ENCODE assay signal across 27 cellular contexts in the genomic region with DNA sequence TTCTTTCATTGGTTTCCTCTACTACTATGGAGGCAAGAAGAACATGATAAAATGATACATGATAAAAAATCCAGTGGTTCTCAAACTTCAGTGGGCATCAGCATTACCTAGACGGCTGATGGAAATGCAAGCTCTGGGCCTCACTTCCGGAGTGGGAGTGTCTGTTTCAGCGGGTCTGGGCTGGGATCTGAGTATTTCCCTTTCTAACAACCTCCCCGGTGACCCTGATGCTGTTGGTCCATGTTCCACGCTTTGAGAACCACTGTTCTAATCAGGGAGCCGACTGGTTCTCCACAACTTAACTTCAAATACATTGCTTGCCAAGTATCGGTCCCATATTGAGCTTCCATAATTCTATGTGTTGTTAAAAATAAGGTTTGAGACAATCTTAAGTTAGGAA.
"Had no signal": no experiment of that assay in that cellular context is flagged by ENCODE, and none has a peak within 500 bp of the region (broad histone marks: within the 10 kb centered on the region; RNA-seq: fewer than 3 reads in every experiment).

No MANE protein-coding gene starts in this region.

- H3K27me3 ChIP-seq: SJCRH30 had no signal

- H3K4me1 Mint-ChIP-seq: activated B cell treated with CpG ODN at 0.5 μM for 24 hours; activated CD4-positive, alpha-beta T cell treated with anti-CD3 and anti-CD28 coated beads, Interleukin-2, amount 10 ng/mL, durations not matched to agents 24 days and 14 days; activated CD8-positive, alpha-beta memory T cell treated with anti-CD3 and anti-CD28 coated beads, Interleukin-2, amount 10 ng/mL, durations not matched to agents 7 days and 5 days; brain had no signal

- H3K4me3 ChIP-seq: SJCRH30 had no signal

- H3K36me3 Mint-ChIP-seq: activated CD8-positive, alpha-beta memory T cell treated with anti-CD3 and anti-CD28 coated beads, Interleukin-2, amount 10 ng/mL, durations not matched to agents 7 days and 5 days; activated naive CD4-positive, alpha-beta T cell treated with anti-CD3 and anti-CD28 coated beads, Interleukin-2, amount 50 U/mL, for 72 hours; brain had no signal

- H3K9me3 Mint-ChIP-seq: activated CD4-positive, alpha-beta T cell treated with anti-CD3 and anti-CD28 coated beads, Interleukin-2, amount 10 ng/mL, durations not matched to agents 24 days and 14 days; activated T-cell treated with anti-CD3 and anti-CD28 coated beads, Interleukin-2, amount 50 U/mL, for 24 hours had no signal

- ATAC-seq: activated CD8-positive, alpha-beta memory T cell treated with anti-CD3 and anti-CD28 coated beads, Interleukin-2, amount 10 ng/mL, durations not matched to agents 7 days and 5 days; activated naive CD4-positive, alpha-beta T cell treated with anti-CD3 and anti-CD28 coated beads, Interleukin-2, amount 50 U/mL, for 72 hours; Panc1; SK-N-SH treated with all-trans-retinoic acid at 6 μM for 48 hours had no signal

- H3K27me3 Mint-ChIP-seq: activated B cell treated with CpG ODN at 0.5 μM for 24 hours; activated CD4-positive, alpha-beta T cell treated with anti-CD3 and anti-CD28 coated beads, Interleukin-2, amount 10 ng/mL, durations not matched to agents 24 days and 14 days; activated CD8-positive, alpha-beta memory T cell treated with anti-CD3 and anti-CD28 coated beads, Interleukin-2, amount 10 ng/mL, durations not matched to agents 7 days and 5 days; activated T-cell treated with anti-CD3 and anti-CD28 coated beads, Interleukin-2, amount 50 U/mL, for 24 hours; brain had no signal

- FAIRE-seq: astrocyte had no signal

- H3K27ac ChIP-seq: SJCRH30 had no signal

- H3K9me3 ChIP-seq: SJCRH30 had no signal

- H3K36me3 ChIP-seq: SJCRH30 had no signal

- DNase-seq: activated B cell treated with CpG ODN at 0.5 μM for 24 hours; activated CD4-positive, alpha-beta T cell treated with anti-CD3 and anti-CD28 coated beads for 1 hour; activated CD4-positive, alpha-beta T cell treated with anti-CD3 and anti-CD28 coated beads, Interleukin-2, amount 10 ng/mL, durations not matched to agents 24 days and 14 days; activated CD4-positive, alpha-beta T cell treated with anti-CD3 and anti-CD28 coated beads, Interleukin-2, amount 50 U/mL, for 48 hours; activated CD8-positive, alpha-beta memory T cell treated with anti-CD3 and anti-CD28 coated beads, Interleukin-2, amount 10 ng/mL, durations not matched to agents 7 days and 5 days; activated effector memory CD4-positive, alpha-beta T cell treated with anti-CD3 and anti-CD28 coated beads, Interleukin-2, amount 50 U/mL, for 16 hours; activated naive CD4-positive, alpha-beta T cell treated with Interleukin-2 at 50 U/mL for 16 hours; activated T-cell treated with anti-CD3 and anti-CD28 coated beads, Interleukin-2, amount 50 U/mL, for 24 hours; amygdala; NCI-H1105 treated with DMSO at 0.1 percent for 48 hours; NCI-H1436 treated with DMSO at 0.1 percent for 48 hours; NCI-H187; NCI-H2081; NCI-H510A treated with DMSO at 0.1 percent for 48 hours; NCI-H69; NK-92 treated with Interleukin-12 subunit alpha and Interleukin-12 subunit beta, amount 100 ng/mL, for 24 hours; OCI-M1; Right ventricle myocardium superior; RPMI8226; SJCRH30; SW 1271 had no signal

- H3K4me1 ChIP-seq: SJCRH30 had no signal

- H3K4me3 Mint-ChIP-seq: activated B cell treated with CpG ODN at 0.5 μM for 24 hours; activated CD4-positive, alpha-beta T cell treated with anti-CD3 and anti-CD28 coated beads, Interleukin-2, amount 10 ng/mL, durations not matched to agents 24 days and 14 days; activated CD8-positive, alpha-beta memory T cell treated with anti-CD3 and anti-CD28 coated beads, Interleukin-2, amount 10 ng/mL, durations not matched to agents 7 days and 5 days; activated T-cell treated with anti-CD3 and anti-CD28 coated beads, Interleukin-2, amount 50 U/mL, for 24 hours; brain; T-helper 1 cell treated with Interleukin-12 subunit alpha and Interleukin-12 subunit beta and Interleukin-4 antibody, amounts not matched to agents 30 μg/mL and 1 μg/mL, for 36 hours had no signal

- H3K27ac Mint-ChIP-seq: activated B cell treated with CpG ODN at 0.5 μM for 24 hours; activated CD4-positive, alpha-beta T cell treated with anti-CD3 and anti-CD28 coated beads, Interleukin-2, amount 10 ng/mL, durations not matched to agents 24 days and 14 days; activated CD8-positive, alpha-beta memory T cell treated with anti-CD3 and anti-CD28 coated beads, Interleukin-2, amount 10 ng/mL, durations not matched to agents 7 days and 5 days; activated naive CD4-positive, alpha-beta T cell treated with anti-CD3 and anti-CD28 coated beads, Interleukin-2, amount 50 U/mL, for 72 hours; activated T-cell treated with anti-CD3 and anti-CD28 coated beads, Interleukin-2, amount 50 U/mL, for 24 hours; brain; T-helper 1 cell treated with Interleukin-12 subunit alpha and Interleukin-12 subunit beta and Interleukin-4 antibody, amounts not matched to agents 30 μg/mL and 1 μg/mL, for 36 hours had no signal
